ENCODE assay signal across 2 cellular contexts in genomic region chr14:96512122-96512521, GRCh38.
TF ChIP-seq lines count a peak whose summit lies in the region.

No MANE protein-coding gene starts in this region.

TF ChIP-seq in A549, 52 proteins besides CTCF, POLR2A, EP300 and RAD21 (continued from another document):
- TF ChIP-seq HMGXB4 (CRISPR knock-in tag; IDR thresholded peaks at IDR 0.05; ENCODE audit: borderline replicate concordance): no peak
- no peak for TF ChIP-seq HES2 (IDR thresholded peaks at IDR 0.05)
- TF ChIP-seq EHF (CRISPR knock-in tag; IDR thresholded peaks at IDR 0.05): no peak
- TF ChIP-seq RCOR1 (IDR thresholded peaks at IDR 0.05; ENCODE audit: low read depth, low read length): no peak
- TF ChIP-seq MAZ (IDR thresholded peaks at IDR 0.05; ENCODE audit: borderline replicate concordance, low read depth, low read length): no peak
- TF ChIP-seq JUN (IDR thresholded peaks at IDR 0.05): no peak
- TF ChIP-seq NR3C1 (IDR thresholded peaks at IDR 0.05): no peak
- TF ChIP-seq RNF2 (IDR thresholded peaks at IDR 0.05; ENCODE audit: borderline replicate concordance, low read depth): no peak
- TF ChIP-seq KDM1A (IDR thresholded peaks at IDR 0.05; ENCODE audit: low read depth): no peak
- no peak for TF ChIP-seq HDAC2 (IDR thresholded peaks at IDR 0.05)

TF ChIP-seq in liver, 16 proteins besides CTCF, POLR2A, EP300 and RAD21:
- TF ChIP-seq REST (IDR thresholded peaks at IDR 0.05): no peak
- no peak for TF ChIP-seq ZBTB33 (IDR thresholded peaks at IDR 0.05)
- TF ChIP-seq RXRA (IDR thresholded peaks at IDR 0.05): no peak
